Comparison of ENCODE assay signal across 23 cellular contexts in the genomic region with DNA sequence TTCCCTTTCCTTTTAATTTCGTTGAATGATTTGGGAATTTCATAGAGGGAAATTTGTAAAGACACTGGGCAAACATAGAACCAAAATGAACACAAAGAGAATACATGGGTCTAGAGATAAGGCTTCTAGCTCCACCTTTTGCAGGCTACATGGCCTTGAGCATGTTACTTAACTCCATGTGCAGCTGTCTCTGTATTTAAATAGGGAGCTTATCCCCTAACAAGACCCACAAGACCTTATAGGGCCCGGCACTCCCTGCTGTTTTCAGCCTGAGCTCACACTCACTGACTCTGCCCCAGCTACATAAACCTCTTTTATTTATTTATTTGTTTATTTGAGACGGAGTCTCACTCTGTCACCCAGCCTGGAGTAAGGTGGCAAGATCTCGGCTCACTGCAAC.
"Had no signal": no experiment of that assay in that cellular context is flagged by ENCODE, and none has a peak within 500 bp of the region (broad histone marks: within the 10 kb centered on the region; RNA-seq: fewer than 3 reads in every experiment).

No MANE protein-coding gene starts in this region.

- H3K36me3 ChIP-seq: esophagus muscularis mucosa, heart left ventricle, left ventricle myocardium inferior, ovary, right atrium auricular region, spleen, suprapubic skin, tibial artery, upper lobe of right lung had no signal

- H3K4me3 ChIP-seq: esophagus muscularis mucosa, heart left ventricle, left ventricle myocardium inferior, ovary, psoas muscle, right atrium auricular region, spleen, suprapubic skin, tibial artery, upper lobe of right lung had no signal

- H3K27me3 ChIP-seq: esophagus muscularis mucosa, foreskin keratinocyte, heart left ventricle, ovary, right atrium auricular region, spleen, suprapubic skin, tibial artery, upper lobe of right lung had no signal

- DNase-seq: activated CD4-positive, alpha-beta T cell treated with anti-CD3 and anti-CD28 coated beads for 1 hour; activated CD4-positive, alpha-beta T cell treated with anti-CD3 and anti-CD28 coated beads, Interleukin-2, amount 50 U/mL, for 1 hour; activated CD8-positive, alpha-beta T cell treated with anti-CD3 and anti-CD28 coated beads for 36 hours; activated naive CD8-positive, alpha-beta T cell treated with anti-CD3 and anti-CD28 coated beads, Interleukin-2, amount 50 U/mL, for 24 hours; activated T-cell treated with anti-CD3 and anti-CD28 coated beads, Interleukin-2, amount 50 U/mL, for 48 hours; amygdala; endodermal cell; foreskin keratinocyte; heart left ventricle; left ventricle myocardium inferior; naive thymus-derived CD4-positive, alpha-beta T cell; ovary; psoas muscle; spleen; stimulated activated naive CD4-positive, alpha-beta T cell; T-helper 2 cell; tibial artery; upper lobe of right lung had no signal

- ATAC-seq: activated CD8-positive, alpha-beta T cell treated with anti-CD3 and anti-CD28 coated beads for 36 hours; activated naive CD8-positive, alpha-beta T cell treated with anti-CD3 and anti-CD28 coated beads, Interleukin-2, amount 50 U/mL, for 24 hours; foreskin keratinocyte; heart left ventricle; naive thymus-derived CD4-positive, alpha-beta T cell; psoas muscle; upper lobe of right lung; WTC11 had no signal

- FAIRE-seq: bronchial epithelial cell had no signal

- H3K27ac ChIP-seq: esophagus muscularis mucosa, foreskin keratinocyte, heart left ventricle, left ventricle myocardium inferior, ovary, psoas muscle, right atrium auricular region, spleen, suprapubic skin, tibial artery, upper lobe of right lung had no signal

- H3K4me1 ChIP-seq: esophagus muscularis mucosa, foreskin keratinocyte, left ventricle myocardium inferior, psoas muscle, right atrium auricular region, spleen, suprapubic skin, upper lobe of right lung had no signal

- H3K9me3 ChIP-seq: esophagus muscularis mucosa, heart left ventricle, left ventricle myocardium inferior, ovary, psoas muscle, right atrium auricular region, suprapubic skin, tibial artery, upper lobe of right lung had no signal
